In genomic region chr13:109369357-109370052, GRCh38 we compare ENCODE assay signal across 15 cellular contexts.
A peak's percentile ranks its signal among the peaks of the same experiment; 100 is the strongest.
DNase-seq lines count a peak whose midpoint lies in the region; TF ChIP-seq lines count a peak whose summit lies in the region.
"Had no signal": no experiment of that assay in that cellular context is flagged by ENCODE, and none has a peak within 500 bp of the region (broad histone marks: within the 10 kb centered on the region; RNA-seq: fewer than 3 reads in every experiment).

No MANE protein-coding gene starts in this region.

- peak overlapping the region; percentile 4 for H3K4me3 ChIP-seq in coronary artery
- H3K4me3 ChIP-seq in subcutaneous abdominal adipose tissue (ENCODE audit: low read depth in 1 of 5, low read length in 5 of 5): no peak overlapping the region
- H3K4me3 ChIP-seq: Peyer's patch, sigmoid colon, SK-N-MC had no signal

- H3K27ac ChIP-seq in coronary artery (peak overlapping the region in 1 of 2 donors; percentile 59), subcutaneous abdominal adipose tissue (ENCODE audit: low read depth, low read length) (peak overlapping the region; percentile 7)
- H3K27ac ChIP-seq: Peyer's patch, sigmoid colon, SK-N-MC had no signal

- H3K27me3 ChIP-seq in subcutaneous abdominal adipose tissue (ENCODE audit: control insufficient read depth in 5 of 5, insufficient read depth in 4 of 5, low read length in 5 of 5): no peaks in the 10 kb centered on the region
- H3K27me3 ChIP-seq: Peyer's patch, sigmoid colon had no signal

- DNase-seq in amygdala (lab: John Stamatoyannopoulos, UW) (peak in 45 of 56 donors; percentile 8 to 80 (median 38)), coronary artery (ENCODE audit: low spot score) (no peak), medulla oblongata (ENCODE audit: extremely low spot score) (peak; percentile 88), CD1c-positive myeloid dendritic cell (ENCODE audit: extremely low spot score) (no peak), erythroblast (lab: John Stamatoyannopoulos, UW) (no peak)
- no peak for DNase-seq in activated CD4-positive, alpha-beta T cell treated with anti-CD3 and anti-CD28 coated beads for 4 hours
- DNase-seq: activated CD4-positive, alpha-beta T cell treated with anti-CD3 and anti-CD28 coated beads, Interleukin-2, amount 50 U/mL, for 4 hours; activated effector memory CD4-positive, alpha-beta T cell treated with Interleukin-2 at 50 U/mL for 16 hours; COR-L47; NCI-H1092 treated with DMSO at 0.1 percent for 48 hours; NCI-H2081; Peyer's patch; sigmoid colon had no signal

- peaks cover 0 to 6% (median 4%) of the 10 kb centered on the region in 5 donors for H3K9me3 ChIP-seq in subcutaneous abdominal adipose tissue (ENCODE audit: control insufficient read depth in 5 of 5, low read length in 5 of 5)
- H3K9me3 ChIP-seq: Peyer's patch, sigmoid colon had no signal

- no peak for TF ChIP-seq POLR2A in erythroblast (IDR thresholded peaks at IDR 0.05; ENCODE audit: low read length)

- H3K9ac ChIP-seq in subcutaneous abdominal adipose tissue (ENCODE audit: low read length in 5 of 5): peak overlapping the region in 2 of 5 donors; percentile 22 to 48

- H3K4me1 ChIP-seq in subcutaneous abdominal adipose tissue (ENCODE audit: control insufficient read depth in 5 of 5, insufficient read depth in 5 of 5, low read length in 5 of 5): peaks cover 0 to 13% (median 8%) of the 10 kb centered on the region in 5 donors
- H3K4me1 ChIP-seq: Peyer's patch, sigmoid colon had no signal

- H3K36me3 ChIP-seq in subcutaneous abdominal adipose tissue (ENCODE audit: control insufficient read depth in 5 of 5, insufficient read depth in 5 of 5, low read length in 5 of 5): no peaks in the 10 kb centered on the region
- H3K36me3 ChIP-seq: Peyer's patch, sigmoid colon had no signal

- no peak for TF ChIP-seq CTCF in coronary artery (IDR thresholded peaks at IDR 0.05)

Comparison
In these comparisons a context has a peak if more than half of its experiments do, and no peak if none do; other contexts are left out.
1. DNase-seq: peak in amygdala (45 of 56) and medulla oblongata (single experiment); none in coronary artery (single experiment), activated CD4-positive, alpha-beta T cell treated with anti-CD3 and anti-CD28 coated beads for 4 hours (0 of 2), CD1c-positive myeloid dendritic cell (single experiment) and erythroblast (0 of 2).